Comparison of ENCODE assay signal across 8 cellular contexts in genomic region chr6:158072083-158072721, GRCh38.
DNase-seq lines count a peak whose midpoint lies in the region; ATAC-seq, FAIRE-seq and TF ChIP-seq lines count a peak whose summit lies in the region.

No MANE protein-coding gene starts in this region.

- FAIRE-seq in D721Med (lab: Jason Lieb, UNC), result peak; percentile 77

- H2AK5ac ChIP-seq in mesendoderm (ENCODE audit: low read length), result no peak overlapping the region

- H2BK5ac ChIP-seq in mesendoderm (ENCODE audit: low read length), result no peak overlapping the region

- no peak overlapping the region for H3K4ac ChIP-seq in mesendoderm (ENCODE audit: low read depth, low read length)

- peak; percentile 53 for ATAC-seq in HG03196 (IDR thresholded peaks at IDR 0.05; ENCODE audit: unreplicated experiment)
- ATAC-seq in effector memory CD8-positive, alpha-beta T cell (replicated peaks), result peak; percentile 67
- no peak for ATAC-seq in HG03135 (IDR thresholded peaks at IDR 0.05; ENCODE audit: unreplicated experiment)

- peak overlapping the region in 1 of 2 donors; percentile 84 for H3K27ac Mint-ChIP-seq in effector memory CD8-positive, alpha-beta T cell

- H3K4me3 Mint-ChIP-seq in effector memory CD8-positive, alpha-beta T cell, result no peak overlapping the region

- peak; percentile 95 for TF ChIP-seq CTCF in D721Med (IDR thresholded peaks at IDR 0.05; ENCODE audit: insufficient read depth, missing control alignments)

- H3K4me1 Mint-ChIP-seq in effector memory CD8-positive, alpha-beta T cell (ENCODE audit: low read depth in 2 of 2), result peaks cover 4 to 15% of the 10 kb centered on the region in 2 donors

- H3K27me3 ChIP-seq in mesendoderm (ENCODE audit: insufficient read depth, low read length, poor library complexity), result no peaks in the 10 kb centered on the region

- no peaks in the 10 kb centered on the region for H3K27me3 Mint-ChIP-seq in effector memory CD8-positive, alpha-beta T cell

- peaks cover 11% of the 10 kb centered on the region for H3K36me3 Mint-ChIP-seq in effector memory CD8-positive, alpha-beta T cell (ENCODE audit: insufficient read depth)

- no peak overlapping the region for H3K9ac ChIP-seq in mesendoderm (ENCODE audit: low read length)

- H4K8ac ChIP-seq in mesendoderm (ENCODE audit: low read depth, low read length), result no peak overlapping the region

- H4K5ac ChIP-seq in mesendoderm (ENCODE audit: low read length), result no peak overlapping the region

- WGBS in mesendoderm (ENCODE audit: extremely low coverage, insufficient coverage, low lambda C conversion rate), result no CpG with 5 or more reads among the region's 16 CpGs

- no peak overlapping the region for H3K27ac ChIP-seq in mesendoderm (ENCODE audit: low read depth, low read length)

- no peaks in the 10 kb centered on the region for H3K79me2 ChIP-seq in mesendoderm (ENCODE audit: control insufficient read depth, insufficient read depth, low read length)

- H3K18ac ChIP-seq in mesendoderm (ENCODE audit: low read length), result no peak overlapping the region

- DNase-seq in D721Med (ENCODE audit: insufficient read length, low spot score), result peak; percentile 89
- DNase-seq in NOMO-1 treated with dmso at 0.1 percent for 144 hours (lab: John Stamatoyannopoulos, UW; ENCODE audit: unreplicated experiment), result peak; percentile 38
- DNase-seq in activated CD8-positive, alpha-beta memory T cell treated with anti-CD3 and anti-CD28 coated beads for 48 hours (ENCODE audit: low read depth in 2 of 3, low spot score in 2 of 3), result peak; percentile 34 to 63 (median 35)
- peak; percentile 44 to 51 (median 47) for DNase-seq in effector memory CD8-positive, alpha-beta T cell
- peak; percentile 72 for DNase-seq in mesendoderm
- DNase-seq in stimulated activated CD8-positive, alpha-beta memory T cell treated with anti-CD3 and anti-CD28 coated beads, Interleukin-2, amount 100 ng/mL, for 48 hours (ENCODE audit: low read depth in 2 of 2), result peak; percentile 44 to 58

- no peak overlapping the region for H2BK120ac ChIP-seq in mesendoderm (ENCODE audit: low read depth, low read length)

- H3K9me3 Mint-ChIP-seq in effector memory CD8-positive, alpha-beta T cell, result no peaks in the 10 kb centered on the region

- no peak overlapping the region for H3K56ac ChIP-seq in mesendoderm (ENCODE audit: low read length)

- H3K4me2 ChIP-seq in mesendoderm (ENCODE audit: low read length), result no peak overlapping the region

- no peaks in the 10 kb centered on the region for H3K4me1 ChIP-seq in mesendoderm (ENCODE audit: control insufficient read depth, low read depth, low read length)

- no peak overlapping the region for H2BK15ac ChIP-seq in mesendoderm (replicated peaks; ENCODE audit: low read depth)

- H3K4me3 ChIP-seq in mesendoderm (ENCODE audit: low read length), result no peak overlapping the region

- H3K23ac ChIP-seq in mesendoderm (ENCODE audit: low read length), result no peak overlapping the region

- H3K79me1 ChIP-seq in mesendoderm (ENCODE audit: low read length), result no peaks in the 10 kb centered on the region

- peaks cover 2% of the 10 kb centered on the region for H3K36me3 ChIP-seq in mesendoderm (ENCODE audit: control insufficient read depth, insufficient read depth, low read length)

Comparison
In these comparisons a context has a peak if more than half of its experiments do, and no peak if none do; other contexts are left out.
1. DNase-seq: peak in every context shown above with its lines; median percentile 89 in D721Med; 72 in mesendoderm; 51 in stimulated activated CD8-positive, alpha-beta memory T cell treated with anti-CD3 and anti-CD28 coated beads, Interleukin-2, amount 100 ng/mL, for 48 hours; 47 in effector memory CD8-positive, alpha-beta T cell; 38 in NOMO-1 treated with dmso at 0.1 percent for 144 hours; 35 in activated CD8-positive, alpha-beta memory T cell treated with anti-CD3 and anti-CD28 coated beads for 48 hours.